11 cellular contexts compared by ENCODE assay signal in genomic region chr14:45949479-45949878, GRCh38.
"Had no signal": no experiment of that assay in that cellular context is flagged by ENCODE, and none has a peak within 500 bp of the region (broad histone marks: within the 10 kb centered on the region; RNA-seq: fewer than 3 reads in every experiment).

No MANE protein-coding gene starts in this region.

- H3K4me2 ChIP-seq: GM23338 had no signal

- DNase-seq: GM23248, GOT3, H7, H9, HCEC 1CT, HFFc6 had no signal

- H3K9ac ChIP-seq: GM23248 had no signal

- H3K27ac ChIP-seq: GM23248 had no signal

- H3K4me3 ChIP-seq: GM23248, GM23338, HAP-1 had no signal

- FAIRE-seq: H1, H54 had no signal

- H3K36me3 ChIP-seq: HAP-1 had no signal

- H3K9me3 ChIP-seq: HAP-1 had no signal

- H2AFZ ChIP-seq: GM23248, GM23338 had no signal

- H3K4me1 ChIP-seq: HAP-1 had no signal

- ATAC-seq: GM23338, HCT116 had no signal
